10 cellular contexts compared by ENCODE assay signal in the genomic region with DNA sequence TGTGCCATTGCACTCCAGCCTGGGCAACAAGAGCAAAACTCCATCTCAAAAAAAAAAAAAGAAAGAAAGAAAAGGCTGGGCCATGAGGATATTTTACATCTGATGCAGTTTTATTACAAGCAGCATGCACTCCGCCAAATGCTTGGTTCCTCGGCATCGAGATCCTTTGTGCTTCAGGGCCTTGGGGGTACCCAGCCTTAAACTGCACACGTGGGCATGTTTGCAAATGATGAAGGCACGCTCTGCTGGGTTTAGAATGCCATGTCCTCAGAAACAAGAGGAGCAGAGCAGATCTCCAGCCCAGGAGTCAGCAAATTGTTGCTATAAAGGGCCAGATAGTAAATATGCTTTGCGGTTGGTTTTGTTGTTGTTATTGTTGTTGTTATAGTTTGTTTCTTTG.
"Had no signal": no experiment of that assay in that cellular context is flagged by ENCODE, and none has a peak within 500 bp of the region (broad histone marks: within the 10 kb centered on the region; RNA-seq: fewer than 3 reads in every experiment).

No MANE protein-coding gene starts in this region.

- H3K4me3 ChIP-seq: esophagus squamous epithelium, transverse colon had no signal

- DNase-seq: amniotic stem cell; esophagus squamous epithelium; glutamatergic neuron; stimulated activated CD4-positive, alpha-beta T cell treated with anti-CD3 and anti-CD28 coated beads, Interleukin-4, amount 100 ng/mL, for 4 hours; stimulated activated naive CD8-positive, alpha-beta T cell treated with anti-CD3 and anti-CD28 coated beads, Interleukin-15, amount 100 ng/mL, for 72 hours; T-helper 2 cell; transverse colon had no signal

- ATAC-seq: activated naive CD4-positive, alpha-beta T cell treated with anti-CD3 and anti-CD28 coated beads, Interleukin-2, amount 50 U/mL, for 72 hours; left lobe of liver; stimulated activated naive CD8-positive, alpha-beta T cell treated with anti-CD3 and anti-CD28 coated beads, Interleukin-15, amount 100 ng/mL, for 72 hours had no signal

- H3K27ac ChIP-seq: esophagus squamous epithelium, transverse colon had no signal

- H3K9me3 ChIP-seq: esophagus squamous epithelium, transverse colon had no signal

- H3K27me3 ChIP-seq: esophagus squamous epithelium, transverse colon had no signal

- FAIRE-seq: TTC549 had no signal

- H3K4me1 ChIP-seq: esophagus squamous epithelium, transverse colon had no signal
